26 cellular contexts compared by ENCODE assay signal in genomic region chr15:63987979-63988378, GRCh38. TPM values are rescaled to one million over a fixed set of nuclear protein-coding genes. Genes with fewer than 3 reads are reported as not detected.
A peak's percentile ranks its signal among the peaks of the same experiment; 100 is the strongest.
DNase-seq lines count a peak whose midpoint lies in the region; ATAC-seq and TF ChIP-seq lines count a peak whose summit lies in the region.
"Had no signal": no experiment of that assay in that cellular context is flagged by ENCODE, and none has a peak within 500 bp of the region (broad histone marks: within the 10 kb centered on the region; RNA-seq: fewer than 3 reads in every experiment).

No MANE protein-coding gene starts in this region.

- H3K9me3 ChIP-seq in left ventricle myocardium inferior (replicated peaks) (no peaks in the 10 kb centered on the region), psoas muscle (no peaks in the 10 kb centered on the region)
- H3K9me3 ChIP-seq: A549, ascending aorta, tibial artery had no signal

- H3K4me1 ChIP-seq in left ventricle myocardium inferior (peaks cover 87% of the 10 kb centered on the region), psoas muscle (peaks cover 74% of the 10 kb centered on the region)
- H3K4me1 ChIP-seq: A549 had no signal

- no peaks in the 10 kb centered on the region for H3K36me3 ChIP-seq in left ventricle myocardium inferior
- peaks cover 0 to 6% of the 10 kb centered on the region in 2 donors for H3K36me3 ChIP-seq in psoas muscle (ENCODE audit: insufficient read depth in 1 of 2, low read depth in 1 of 2)
- H3K36me3 ChIP-seq: ascending aorta, tibial artery had no signal

- intact Hi-C loops in Right ventricle myocardium superior (cut with DNase I) = loop anchor here (10.0 kb wide), 1 partner anchor 57 kb away; the partner anchor contains the start of gene DAPK2
- intact Hi-C loops in left ventricle myocardium superior (cut with micrococcal nuclease) = no loop called here
- intact Hi-C loops in left ventricle myocardium inferior (cut with micrococcal nuclease) = no loop called here
- intact Hi-C loops in psoas muscle (cut with DNase I) = no loop called here

- H3K27me3 ChIP-seq in left ventricle myocardium inferior (ENCODE audit: low read depth) (no peaks in the 10 kb centered on the region), psoas muscle (ENCODE audit: insufficient read depth in 3 of 3, low read length in 2 of 3) (no peaks in the 10 kb centered on the region)
- H3K27me3 ChIP-seq: ascending aorta, tibial artery had no signal

- 43 to 74% (median 46%) methylated on average over 3 of the region's 3 CpGs for WGBS in psoas muscle, 3 donors

- ATAC-seq in Right ventricle myocardium superior (ENCODE audit: poor library complexity) (no peak), left ventricle myocardium superior (no peak), psoas muscle (peak in 3 of 4 donors; percentile 55 to 70 (median 60)), HG03095 (IDR thresholded peaks at IDR 0.05; ENCODE audit: unreplicated experiment) (no peak)
- ATAC-seq: A549 had no signal

- peak; percentile 40 for DNase-seq in Right ventricle myocardium superior
- no peak for DNase-seq in left ventricle myocardium superior
- no peak for DNase-seq in left ventricle myocardium inferior
- peak in 1 of 2 donors; percentile 76 for DNase-seq in psoas muscle
- no peak for DNase-seq in dedifferentiated amniotic fluid mesenchymal stem cell (ENCODE audit: extremely low spot score)
- no peak for DNase-seq in midbrain (lab: John Stamatoyannopoulos, UW)
- DNase-seq in NCI-H2227 (lab: John Stamatoyannopoulos, UW; ENCODE audit: unreplicated experiment) = no peak
- DNase-seq: activated CD4-positive, alpha-beta T cell treated with anti-CD3 and anti-CD28 coated beads, Interleukin-2, amount 10 ng/mL, durations not matched to agents 7 days and 5 days; activated naive CD4-positive, alpha-beta T cell treated with anti-CD3 and anti-CD28 coated beads, Interleukin-2, amount 50 U/mL, for 16 hours; caudate nucleus; DMS79; GF-D8; H7; Kasumi-1; kidney; mesendoderm; naive B cell; NCI-H1694; NCI-H774; nucleus accumbens; stimulated activated CD4-positive, alpha-beta T cell treated with anti-CD3 and anti-CD28 coated beads, Interleukin-4, amount 100 ng/mL, for 24 hours; stimulated activated naive CD4-positive, alpha-beta T cell treated with Interleukin-2 at 50 U/mL for 16 hours; tibial artery had no signal

- H3K27ac ChIP-seq in left ventricle myocardium inferior (replicated peaks) (peak overlapping the region; percentile 95), psoas muscle (peak overlapping the region; percentile 68)
- H3K27ac ChIP-seq: A549, ascending aorta, tibial artery had no signal

- H3K4me3 ChIP-seq in left ventricle myocardium inferior (no peak overlapping the region), psoas muscle (no peak overlapping the region)
- H3K4me3 ChIP-seq: A549, ascending aorta, tibial artery had no signal

- TF ChIP-seq CTCF in left ventricle myocardium inferior (IDR thresholded peaks at IDR 0.05; ENCODE audit: borderline replicate concordance) = no peak
- TF ChIP-seq CTCF in psoas muscle (IDR thresholded peaks at IDR 0.05) = no peak

RNA-seq across cellular contexts. Expression of gene DAPK2, which starts 58.3 kb away (rescaled TPM):
- total RNA-seq in Right ventricle myocardium superior (48.2 TPM), left ventricle myocardium superior (43.4 TPM), left ventricle myocardium inferior (39.0 TPM), psoas muscle (10 to 100 TPM; 44.3 to 65.6 (median 54.6) TPM)
- 10 to 100 TPM in 2 of 3 donors, 1 to 10 TPM in 1; 3.7 to 41.1 (median 13.4) TPM for polyA plus RNA-seq in psoas muscle

Comparison
In these comparisons a context has a peak if more than half of its experiments do, and no peak if none do; other contexts are left out.
1. ATAC-seq: peak in psoas muscle (3 of 4); none in Right ventricle myocardium superior (single experiment), left ventricle myocardium superior (single experiment) and HG03095 (single experiment).